ENCODE assay signal across 8 cellular contexts in genomic region chr17:50148226-50149098, GRCh38. TPM values are rescaled to one million over a fixed set of nuclear protein-coding genes. Genes with fewer than 3 reads are reported as not detected.
DNase-seq lines count a peak whose midpoint lies in the region; ATAC-seq and TF ChIP-seq lines count a peak whose summit lies in the region.

No MANE protein-coding gene starts in this region.

- CTCF ChIA-PET in Panc1 (lab: Charles Lee), result interaction anchor here (0.9 kb wide), 1 partner anchor 14 kb away, joined by 3 read pairs; no protein-coding TSS in a partner anchor

- H3K9me3 ChIP-seq in Panc1 (ENCODE audit: control insufficient read depth, insufficient read depth, low read depth, low read length), result no peaks in the 10 kb centered on the region
- H3K9me3 ChIP-seq in neuron (ENCODE audit: low read length), result no peaks in the 10 kb centered on the region
- H3K9me3 ChIP-seq in testis, result no peaks in the 10 kb centered on the region

- POLR2A ChIA-PET in Panc1 (lab: Charles Lee), result no interaction called here

- peak; percentile 33 for TF ChIP-seq POLR2A in GM15510 (IDR thresholded peaks at IDR 0.05; ENCODE audit: borderline replicate concordance, extremely low read depth, insufficient read length)
- TF ChIP-seq POLR2A in testis (IDR thresholded peaks at IDR 0.05), result no peak

- no peak; the same call in 1 of the 2 replicates for TF ChIP-seq CTCF in Panc1 (IDR thresholded peaks at IDR 0.05)
- TF ChIP-seq CTCF in fibroblast of the aortic adventitia (IDR thresholded peaks at IDR 0.05; ENCODE audit: insufficient read depth, low read length), result peak; percentile 31
- no peak for TF ChIP-seq CTCF in testis (IDR thresholded peaks at IDR 0.05)

- WGBS in testis, 2 donors, result 0 to 2% methylated on average over 7 to 27 of the region's 27 CpGs

- ATAC-seq in HG02981 (IDR thresholded peaks at IDR 0.05; ENCODE audit: unreplicated experiment) (peak; percentile 30), Panc1 (peak; percentile 18)

- peaks cover 44% of the 10 kb centered on the region for H3K4me1 ChIP-seq in Panc1 (ENCODE audit: control insufficient read depth, insufficient read depth, low read length)
- H3K4me1 ChIP-seq in neuron (ENCODE audit: insufficient read depth, low read length), result peaks cover 39% of the 10 kb centered on the region
- H3K4me1 ChIP-seq in testis, result peaks cover 56% of the 10 kb centered on the region

- H3K27ac ChIP-seq in Panc1 (ENCODE audit: low read length), result peak overlapping the region; percentile 76
- peak overlapping the region; percentile 79 to 84 for H3K27ac ChIP-seq in testis

- H3K4me3 ChIP-seq in Panc1 (ENCODE audit: low read depth in 2 of 2, low read length in 2 of 2), result peak overlapping the region; percentile 70 to 97
- peak overlapping the region; percentile 81 for H3K4me3 ChIP-seq in fibroblast of the aortic adventitia (ENCODE audit: low read depth, low read length)
- H3K4me3 ChIP-seq in neuron (ENCODE audit: low read length), result peak overlapping the region; percentile 69
- peak overlapping the region; percentile 69 to 91 for H3K4me3 ChIP-seq in testis

- no peak for DNase-seq in Panc1 (ENCODE audit: low read depth, low spot score)
- peak; percentile 48 for DNase-seq in activated T-helper 1 cell treated with Interleukin-2 at 50 U/mL for 16 hours (ENCODE audit: low read depth)
- DNase-seq in fibroblast of the aortic adventitia (ENCODE audit: low read depth), result peak; percentile 36
- DNase-seq in testis, result peak; percentile 55
- DNase-seq in COLO829 (ENCODE audit: low spot score), result no peak

- H3K27me3 ChIP-seq in Panc1 (ENCODE audit: control insufficient read depth, insufficient read depth, low read length), result no peaks in the 10 kb centered on the region
- H3K27me3 ChIP-seq in neuron (ENCODE audit: insufficient read depth, low read length), result no peaks in the 10 kb centered on the region
- no peaks in the 10 kb centered on the region for H3K27me3 ChIP-seq in testis

- intact Hi-C loops in Panc1 (cut with micrococcal nuclease; ENCODE audit: unreplicated experiment) (no loop called here), testis (cut with DNase I; ENCODE audit: low total_unique reads) (no loop called here)

- no peak overlapping the region for H2AFZ ChIP-seq in neuron (ENCODE audit: low read depth, low read length)

- peaks cover 21% of the 10 kb centered on the region; the same call in 1 of the 2 replicates for H3K36me3 ChIP-seq in Panc1 (ENCODE audit: control insufficient read depth, insufficient read depth, low read length)
- peaks cover 14% of the 10 kb centered on the region for H3K36me3 ChIP-seq in neuron (ENCODE audit: insufficient read depth, low read length)
- H3K36me3 ChIP-seq in testis (ENCODE audit: low read depth, missing control alignments), result no peaks in the 10 kb centered on the region

- in situ Hi-C loops in Panc1 (cut with HindIII; ENCODE audit: low pct_unique_long_range_greater_than_20kb, low sequenced_read_pairs), result no loop called here

- BruUV-seq in Panc1 (replicated peaks; lab: Mats Ljungman, UMichigan), result no TSS peak

RNA-seq across cellular contexts. Expression of gene PPP1R9B, which starts 2.0 kb away (rescaled TPM):
- total RNA-seq in Panc1 (2021; ENCODE audit: unreplicated experiment) (114 TPM), fibroblast of the aortic adventitia (ENCODE audit: low replicate concordance) (59.3 and 85.4 TPM in 2 replicates), testis (10 to 100 TPM; 81.1 to 82.4 TPM)
- 149 TPM for polyA plus RNA-seq in Panc1 (2012; ENCODE audit: insufficient read length)
- 49.1 TPM for polyA plus RNA-seq in testis (ENCODE audit: insufficient read depth, low read depth, low replicate concordance)

RNA-seq across cellular contexts. Expression of gene SGCA, which starts 17.3 kb away (rescaled TPM):
- total RNA-seq in Panc1 (2021; ENCODE audit: unreplicated experiment) (not detected), fibroblast of the aortic adventitia (ENCODE audit: low replicate concordance) (0.65 and 0.90 TPM in 2 replicates), testis (1 to 10 TPM; 2.4 to 7.6 TPM)
- not detected for polyA plus RNA-seq in Panc1 (2012; ENCODE audit: insufficient read length)
- polyA plus RNA-seq in testis (ENCODE audit: insufficient read depth, low read depth, low replicate concordance), result 33.1 TPM

RNA-seq across cellular contexts. Expression of gene SAMD14, which starts 18.5 kb away (rescaled TPM):
- total RNA-seq in Panc1 (2021; ENCODE audit: unreplicated experiment) (6.9 TPM), fibroblast of the aortic adventitia (ENCODE audit: low replicate concordance) (1.6 and 5.1 TPM in 2 replicates), testis (1 to 10 TPM; 3.2 to 3.3 TPM)
- polyA plus RNA-seq in Panc1 (2012; ENCODE audit: insufficient read length), result 8.6 TPM
- 5.2 TPM for polyA plus RNA-seq in testis (ENCODE audit: insufficient read depth, low read depth, low replicate concordance)

RNA-seq across cellular contexts. Expression of gene COL1A1, which starts 53.0 kb away (rescaled TPM):
- total RNA-seq in Panc1 (2021; ENCODE audit: unreplicated experiment) (52.7 TPM), fibroblast of the aortic adventitia (ENCODE audit: low replicate concordance) (2,633 and 16,513 TPM in 2 replicates), testis (10 to 100 TPM; 32.5 to 35.1 TPM)
- polyA plus RNA-seq in Panc1 (2012; ENCODE audit: insufficient read length), result 67.6 TPM
- polyA plus RNA-seq in testis (ENCODE audit: insufficient read depth, low read depth, low replicate concordance), result 557 TPM

RNA-seq across cellular contexts. Expression of gene PDK2, which starts 53.3 kb away (rescaled TPM):
- total RNA-seq in Panc1 (2021; ENCODE audit: unreplicated experiment), result 46.0 TPM
- polyA plus RNA-seq in Panc1 (2012; ENCODE audit: insufficient read length), result 79.3 TPM
- total RNA-seq in fibroblast of the aortic adventitia (ENCODE audit: low replicate concordance), result 13.2 and 37.8 TPM in 2 replicates
- total RNA-seq in testis, result 10 to 100 TPM; 50.6 to 62.1 TPM
- polyA plus RNA-seq in testis (ENCODE audit: insufficient read depth, low read depth, low replicate concordance), result 56.4 TPM

Comparison
In these comparisons a context has a peak if more than half of its experiments do, and no peak if none do; other contexts are left out.
1. DNase-seq: peak in activated T-helper 1 cell treated with Interleukin-2 at 50 U/mL for 16 hours (single experiment), fibroblast of the aortic adventitia (single experiment) and testis (single experiment); none in Panc1 (single experiment) and COLO829 (single experiment).
2. Peak in every context shown above with its lines, with median percentiles within 50 percentile points of each other: H3K4me3 ChIP-seq.